Comparison of ENCODE assay signal across 10 cellular contexts in the genomic region with DNA sequence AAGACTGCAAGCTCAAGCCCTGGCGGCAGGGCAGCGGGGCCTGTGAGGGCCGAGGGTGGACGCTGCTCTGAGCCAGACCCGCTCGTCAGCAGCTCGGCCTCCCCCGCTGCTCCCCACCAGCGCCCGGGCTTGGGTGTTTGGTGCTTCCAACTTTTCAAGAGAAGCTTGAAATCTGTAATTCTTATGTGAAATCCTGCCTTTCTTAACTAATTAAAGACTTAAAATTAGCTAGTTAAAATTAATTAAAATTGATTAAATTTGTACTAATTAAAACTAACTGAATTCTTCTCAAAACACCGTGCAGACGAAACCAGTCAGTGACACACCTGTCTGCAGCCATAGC. TPM values are rescaled to one million over a fixed set of nuclear protein-coding genes. Genes with fewer than 3 reads are reported as not detected.
DNase-seq lines count a peak whose midpoint lies in the region; ATAC-seq and TF ChIP-seq lines count a peak whose summit lies in the region.
"Had no signal": no experiment of that assay in that cellular context is flagged by ENCODE, and none has a peak within 500 bp of the region (broad histone marks: within the 10 kb centered on the region; RNA-seq: fewer than 3 reads in every experiment).

No MANE protein-coding gene starts in this region.

- ATAC-seq in GM21717 (IDR thresholded peaks at IDR 0.05; ENCODE audit: unreplicated experiment) = no peak

- intact Hi-C loops in stomach (cut with DNase I; ENCODE audit: low total_unique reads) = loop anchor here (5.0 kb wide), 2 partner anchors 41 to 266 kb away; no protein-coding TSS in a partner anchor

- H3K4me3 ChIP-seq in DOHH2 (ENCODE audit: low read length) = no peak overlapping the region
- H3K4me3 ChIP-seq in WERI-Rb-1 (ENCODE audit: low read depth, low read length) = peak overlapping the region; percentile 16
- H3K4me3 ChIP-seq in iPS-20b (ENCODE audit: low read length) = peak overlapping the region; percentile 64; the same call in 1 of the 2 replicates
- peak overlapping the region in 3 of 4 donors; percentile 57 to 64 (median 58) for H3K4me3 ChIP-seq in stomach
- H3K4me3 ChIP-seq: PC-9 had no signal

- H3K9ac ChIP-seq in iPS-20b (ENCODE audit: low read depth, low read length) = no peak overlapping the region

- peaks cover 13% of the 10 kb centered on the region for H4K20me1 ChIP-seq in DOHH2 (ENCODE audit: control insufficient read depth, insufficient read depth, low read depth, low read length)

- H3K79me2 ChIP-seq in DOHH2 (ENCODE audit: control insufficient read depth, low read length) = no peaks in the 10 kb centered on the region

- TF ChIP-seq CTCF in DOHH2 (IDR thresholded peaks at IDR 0.05; ENCODE audit: low read depth, low read length, poor library complexity, severe bottlenecking) (no peak), WERI-Rb-1 (IDR thresholded peaks at IDR 0.05; ENCODE audit: low read depth, low read length) (no peak), stomach (IDR thresholded peaks at IDR 0.05) (no peak)

- H3K27me3 ChIP-seq in DOHH2 (ENCODE audit: control insufficient read depth, low read length) = peaks cover 25% of the 10 kb centered on the region
- no peaks in the 10 kb centered on the region for H3K27me3 ChIP-seq in WERI-Rb-1 (ENCODE audit: insufficient read depth, low read depth, severe bottlenecking)
- no peaks in the 10 kb centered on the region for H3K27me3 ChIP-seq in iPS-20b (ENCODE audit: insufficient read depth, low read length)
- peaks cover 0 to 43% (median 0%) of the 10 kb centered on the region in 3 donors for H3K27me3 ChIP-seq in stomach

- WGBS in stomach, 5 donors = 34 to 39% (median 37%) methylated on average over 12 of the region's 12 CpGs

- no peak for DNase-seq in WERI-Rb-1
- DNase-seq in stomach = no peak
- no peak for DNase-seq in SHP77 (lab: John Stamatoyannopoulos, UW)
- no peak for DNase-seq in activated effector memory CD4-positive, alpha-beta T cell treated with Interleukin-2 at 50 U/mL for 16 hours
- DNase-seq in activated CD4-positive, alpha-beta T cell treated with anti-CD3 and anti-CD28 coated beads for 48 hours = no peak
- DNase-seq: NCI-H1048, PC-9 had no signal

- no peak for TF ChIP-seq POLR2A in stomach (IDR thresholded peaks at IDR 0.05)

- H3K4me2 ChIP-seq in DOHH2 (ENCODE audit: low read length) = peak overlapping the region; percentile 58
- H3K4me2 ChIP-seq: PC-9 had no signal

- H3K9me3 ChIP-seq in DOHH2 (ENCODE audit: control insufficient read depth, insufficient read depth, low read length) (no peaks in the 10 kb centered on the region), WERI-Rb-1 (ENCODE audit: severe bottlenecking) (no peaks in the 10 kb centered on the region), iPS-20b (ENCODE audit: insufficient read depth, low read depth, low read length) (no peaks in the 10 kb centered on the region), stomach (no peaks in the 10 kb centered on the region)

- no peaks in the 10 kb centered on the region for H3K36me3 ChIP-seq in DOHH2 (ENCODE audit: control insufficient read depth, low read length)
- no peaks in the 10 kb centered on the region for H3K36me3 ChIP-seq in WERI-Rb-1
- H3K36me3 ChIP-seq in iPS-20b (ENCODE audit: insufficient read depth, low read depth, low read length) = no peaks in the 10 kb centered on the region
- no peaks in the 10 kb centered on the region for H3K36me3 ChIP-seq in stomach

- no peak for TF ChIP-seq EP300 in stomach (IDR thresholded peaks at IDR 0.05)

- H3F3A ChIP-seq in DOHH2 (ENCODE audit: control insufficient read depth, insufficient read depth) = peaks cover 5% of the 10 kb centered on the region

- no peaks in the 10 kb centered on the region for H3K9me2 ChIP-seq in DOHH2 (replicated peaks; ENCODE audit: control insufficient read depth, low read length)

- H3K27ac ChIP-seq in DOHH2 (ENCODE audit: low read depth, low read length) (no peak overlapping the region), WERI-Rb-1 (peak overlapping the region; percentile 88), iPS-20b (ENCODE audit: low read length) (no peak overlapping the region), stomach (peak overlapping the region; percentile 88 to 94 (median 90))
- H3K27ac ChIP-seq: PC-9 had no signal

- H3K4me1 ChIP-seq in DOHH2 (ENCODE audit: control insufficient read depth, low read length) (peaks cover 26% of the 10 kb centered on the region), iPS-20b (ENCODE audit: insufficient read depth, low read length) (no peaks in the 10 kb centered on the region), stomach (peaks cover 6 to 38% (median 16%) of the 10 kb centered on the region in 4 donors)

RNA-seq across cellular contexts. Expression of a gene that starts 14.0 kb away (rescaled TPM):
- 10 to 100 TPM in 1 of 5 donors, 1 to 10 TPM in 4; 3.1 to 23.3 (median 3.9) TPM for total RNA-seq in stomach
- polyA plus RNA-seq in stomach = 1 to 10 TPM; 2.9 to 9.9 (median 6.7) TPM

Comparison
In these comparisons a context has a peak if more than half of its experiments do, and no peak if none do; other contexts are left out.
1. H3K27ac ChIP-seq: peak in WERI-Rb-1 (single experiment) and stomach (5 of 5); none in DOHH2 (single experiment) and iPS-20b (single experiment).